Comparison of ENCODE assay signal across 11 cellular contexts in genomic region chr2:219331560-219332213, GRCh38. TPM values are rescaled to one million over a fixed set of nuclear protein-coding genes. Genes with fewer than 3 reads are reported as not detected.
DNase-seq lines count a peak whose midpoint lies in the region; ATAC-seq and TF ChIP-seq lines count a peak whose summit lies in the region.
"Had no signal": no experiment of that assay in that cellular context is flagged by ENCODE, and none has a peak within 500 bp of the region (broad histone marks: within the 10 kb centered on the region; RNA-seq: fewer than 3 reads in every experiment).

No MANE protein-coding gene starts in this region.

- ATAC-seq in natural killer cell (peak in 2 of 3 donors; percentile 47 to 58), left lung (peak; percentile 89), aorta (ENCODE audit: low FRiP score) (peak; percentile 66), HG02840 (IDR thresholded peaks at IDR 0.05; ENCODE audit: low FRiP score, unreplicated experiment) (no peak)
- ATAC-seq in natural killer cell treated with Interleukin-12 subunit alpha and Interleukin-12 subunit beta and Interleukin-15 and Interleukin-18, amount 100 ng/mL, for 72 hours: no peak

- no peak overlapping the region for H3K4me3 Mint-ChIP-seq in natural killer cell
- no peak overlapping the region for H3K4me3 Mint-ChIP-seq in natural killer cell treated with Interleukin-12 subunit alpha and Interleukin-12 subunit beta and Interleukin-15 and Interleukin-18, amount 100 ng/mL, for 72 hours

- peaks cover 20 to 83% of the 10 kb centered on the region in 2 donors for H3K27me3 ChIP-seq in left lung
- H3K27me3 ChIP-seq in aorta (ENCODE audit: control insufficient read depth in 1 of 2, insufficient read depth in 2 of 2, low read length in 1 of 2): no peaks in the 10 kb centered on the region

- peaks cover 61 to 86% of the 10 kb centered on the region in 2 donors for H3K27me3 Mint-ChIP-seq in natural killer cell (ENCODE audit: low read depth in 2 of 2)
- peaks cover 44 to 62% of the 10 kb centered on the region in 2 donors for H3K27me3 Mint-ChIP-seq in natural killer cell treated with Interleukin-12 subunit alpha and Interleukin-12 subunit beta and Interleukin-15 and Interleukin-18, amount 100 ng/mL, for 72 hours

- H3K4me1 ChIP-seq in left lung (no peaks in the 10 kb centered on the region), aorta (ENCODE audit: control insufficient read depth in 1 of 2, insufficient read depth in 2 of 2, low read length in 2 of 2) (no peaks in the 10 kb centered on the region)

- no peak for TF ChIP-seq CTCF in natural killer cell (IDR thresholded peaks at IDR 0.05)
- TF ChIP-seq CTCF in left lung (IDR thresholded peaks at IDR 0.05): no peak

- no peak overlapping the region for H3K27ac Mint-ChIP-seq in natural killer cell
- H3K27ac Mint-ChIP-seq in natural killer cell treated with Interleukin-12 subunit alpha and Interleukin-12 subunit beta and Interleukin-15 and Interleukin-18, amount 100 ng/mL, for 72 hours: no peak overlapping the region

- intact Hi-C loops in natural killer cell (cut with micrococcal nuclease): no loop called here
- intact Hi-C loops in left lung (cut with DNase I): no loop called here
- intact Hi-C loops in aorta (cut with DNase I): no loop called here

- DNase-seq in natural killer cell (no peak), caudate nucleus (lab: John Stamatoyannopoulos, UW) (peak in 36 of 61 donors; percentile 4 to 70 (median 34)), left lung (peak in 1 of 2 donors; percentile 83), aorta (peak; percentile 54 to 82), superior temporal gyrus (ENCODE audit: extremely low spot score) (no peak), HK-2 (ENCODE audit: unreplicated experiment) (no peak)
- no peak for DNase-seq in natural killer cell treated with Interleukin-12 subunit alpha and Interleukin-12 subunit beta and Interleukin-15 and Interleukin-18, amount 100 ng/mL, for 72 hours (ENCODE audit: low spot score)
- DNase-seq: NCI-H524 had no signal

- H3K4me1 Mint-ChIP-seq in natural killer cell: no peaks in the 10 kb centered on the region
- H3K4me1 Mint-ChIP-seq in natural killer cell treated with Interleukin-12 subunit alpha and Interleukin-12 subunit beta and Interleukin-15 and Interleukin-18, amount 100 ng/mL, for 72 hours (ENCODE audit: low read depth in 2 of 2): peaks cover 0 to 2% of the 10 kb centered on the region in 2 donors

- peaks cover 13% of the 10 kb centered on the region for H3K36me3 Mint-ChIP-seq in natural killer cell
- H3K36me3 Mint-ChIP-seq in natural killer cell treated with Interleukin-12 subunit alpha and Interleukin-12 subunit beta and Interleukin-15 and Interleukin-18, amount 100 ng/mL, for 72 hours: peaks cover 7% of the 10 kb centered on the region

- H3K27ac ChIP-seq in caudate nucleus (ENCODE audit: low read depth, low read length) (peak overlapping the region; percentile 59), left lung (no peak overlapping the region), aorta (ENCODE audit: low read depth in 1 of 2, low read length in 2 of 2) (no peak overlapping the region)
- H3K27ac ChIP-seq: epithelial cell of prostate, thoracic aorta had no signal

- no peaks in the 10 kb centered on the region for H3K36me3 ChIP-seq in left lung
- H3K36me3 ChIP-seq in aorta (ENCODE audit: control insufficient read depth in 1 of 2, insufficient read depth in 2 of 2, low read length in 1 of 2): no peaks in the 10 kb centered on the region
- H3K36me3 ChIP-seq: thoracic aorta had no signal

- 6 to 9% methylated on average over 39 of the region's 39 CpGs for whole genome bisulfite sequencing in aorta, 2 donors

- H3K9me3 Mint-ChIP-seq in natural killer cell: peaks cover 4 to 6% of the 10 kb centered on the region in 2 donors
- peaks cover 4% of the 10 kb centered on the region for H3K9me3 Mint-ChIP-seq in natural killer cell treated with Interleukin-12 subunit alpha and Interleukin-12 subunit beta and Interleukin-15 and Interleukin-18, amount 100 ng/mL, for 72 hours

- H3K4me3 ChIP-seq in left lung (no peak overlapping the region), aorta (ENCODE audit: low read length in 2 of 2) (no peak overlapping the region)
- H3K4me3 ChIP-seq: thoracic aorta had no signal

- no peaks in the 10 kb centered on the region for H3K9me3 ChIP-seq in left lung
- peaks cover 5% of the 10 kb centered on the region for H3K9me3 ChIP-seq in aorta (ENCODE audit: control insufficient read depth, low read length)

RNA-seq across cellular contexts. Expression of gene RESP18, which starts 0.9 kb away (rescaled TPM):
- total RNA-seq in natural killer cell (not detected), left lung (not detected), aorta (not detected)
- not detected for total RNA-seq in natural killer cell treated with Interleukin-12 subunit alpha and Interleukin-12 subunit beta and Interleukin-15 and Interleukin-18, amount 100 ng/mL, for 72 hours
- polyA plus RNA-seq in aorta: not detected
- total RNA-seq: thoracic aorta had no signal

RNA-seq across cellular contexts. Expression of gene PTPRN, which starts 22.5 kb away (rescaled TPM):
- total RNA-seq in natural killer cell (under 1 TPM in 2 of 3 donors, not detected in 1; 0.23 to 0.35 TPM), left lung (1 to 10 TPM in 1 of 2 donors, not detected in 1; 1.4 TPM), aorta (under 1 TPM in 1 of 2 donors, not detected in 1; 0.39 TPM)
- not detected for total RNA-seq in natural killer cell treated with Interleukin-12 subunit alpha and Interleukin-12 subunit beta and Interleukin-15 and Interleukin-18, amount 100 ng/mL, for 72 hours
- polyA plus RNA-seq in aorta: not detected
- total RNA-seq: thoracic aorta had no signal

RNA-seq across cellular contexts. Expression of gene DNAJB2, which starts 52.5 kb away (rescaled TPM):
- total RNA-seq in natural killer cell (100 to 1,000 TPM in 1 of 3 donors, 10 to 100 TPM in 2; 70.3 to 108 (median 98.3) TPM), left lung (10 to 100 TPM; 54.2 to 97.4 TPM), aorta (10 to 100 TPM; 54.4 to 54.7 TPM)
- total RNA-seq in natural killer cell treated with Interleukin-12 subunit alpha and Interleukin-12 subunit beta and Interleukin-15 and Interleukin-18, amount 100 ng/mL, for 72 hours: 10 to 100 TPM; 43.4 to 47.9 TPM
- 10 to 100 TPM; 45.0 to 58.6 TPM for polyA plus RNA-seq in aorta

RNA-seq across cellular contexts. Expression of gene DNPEP, which starts 56.0 kb away (rescaled TPM):
- total RNA-seq in natural killer cell (100 to 1,000 TPM in 2 of 3 donors, 10 to 100 TPM in 1; 97.8 to 112 (median 103) TPM), left lung (10 to 100 TPM; 41.6 to 62.9 TPM), aorta (10 to 100 TPM; 40.8 to 60.2 TPM)
- 100 to 1,000 TPM in 1 of 2 donors, 10 to 100 TPM in 1; 85.3 to 116 TPM for total RNA-seq in natural killer cell treated with Interleukin-12 subunit alpha and Interleukin-12 subunit beta and Interleukin-15 and Interleukin-18, amount 100 ng/mL, for 72 hours
- polyA plus RNA-seq in aorta: 100 to 1,000 TPM in 1 of 2 donors, 10 to 100 TPM in 1; 64.7 to 127 TPM

Comparison
In these comparisons a context has a peak if more than half of its experiments do, and no peak if none do; other contexts are left out.
1. ATAC-seq: peak in natural killer cell (2 of 3), left lung (single experiment) and aorta (single experiment); none in natural killer cell treated with Interleukin-12 subunit alpha and Interleukin-12 subunit beta and Interleukin-15 and Interleukin-18, amount 100 ng/mL, for 72 hours (0 of 2) and HG02840 (single experiment).
2. DNase-seq: peak in caudate nucleus (36 of 61) and aorta (2 of 2); none in natural killer cell (single experiment), natural killer cell treated with Interleukin-12 subunit alpha and Interleukin-12 subunit beta and Interleukin-15 and Interleukin-18, amount 100 ng/mL, for 72 hours (single experiment), superior temporal gyrus (single experiment) and HK-2 (single experiment).